19 cellular contexts compared by ENCODE assay signal in genomic region chr4:181475781-181476180, GRCh38.
A peak's percentile ranks its signal among the peaks of the same experiment; 100 is the strongest.
DNase-seq lines count a peak whose midpoint lies in the region; ATAC-seq and TF ChIP-seq lines count a peak whose summit lies in the region.
"Had no signal": no experiment of that assay in that cellular context is flagged by ENCODE, and none has a peak within 500 bp of the region (broad histone marks: within the 10 kb centered on the region; RNA-seq: fewer than 3 reads in every experiment).

No MANE protein-coding gene starts in this region.

- H4K20me1 ChIP-seq in IMR-90 (ENCODE audit: insufficient read depth, low read length): no peaks in the 10 kb centered on the region

- no peaks in the 10 kb centered on the region for H3K36me3 ChIP-seq in Caco-2 (ENCODE audit: control insufficient read depth, insufficient read depth, low read length)
- no peaks in the 10 kb centered on the region for H3K36me3 ChIP-seq in IMR-90 (ENCODE audit: control insufficient read depth, insufficient read depth, low read length)
- no peaks in the 10 kb centered on the region for H3K36me3 ChIP-seq in suprapubic skin
- H3K36me3 ChIP-seq: pancreas had no signal

- H3K9me3 Mint-ChIP-seq in Caco-2 (ENCODE audit: unreplicated experiment) (no peaks in the 10 kb centered on the region), nephron progenitor cell (no peaks in the 10 kb centered on the region)
- H3K9me3 Mint-ChIP-seq: brain had no signal

- no peak overlapping the region for H3K4me2 ChIP-seq in IMR-90 (ENCODE audit: low read depth, low read length)

- H3K27ac ChIP-seq in IMR-90 (ENCODE audit: insufficient read depth, low read length) (no peak overlapping the region), suprapubic skin (no peak overlapping the region)
- H3K27ac ChIP-seq: pancreas had no signal

- 50% methylated on average over 2 of the region's 9 CpGs; no CpG with 5 or more reads in 1 of the 2 experiments for WGBS in IMR-90 (ENCODE audit: extremely low coverage in 2 of 2, insufficient read length in 1 of 2), 2 experiments
- 34% methylated on average over 9 of the region's 9 CpGs for WGBS in suprapubic skin

- CTCF ChIA-PET in Caco-2 (lab: Charles Lee) (no interaction called here), IMR-90 (lab: Yijun Ruan, JAX) (interaction anchor here (0.6 kb wide), 3 partner anchors 30 to 389 kb away, joined by 3 to 6 read pairs (median 4); no protein-coding TSS in a partner anchor)

- intact Hi-C loops in Caco-2 (cut with micrococcal nuclease; ENCODE audit: unreplicated experiment): no loop called here
- intact Hi-C loops in IMR-90 (cut with micrococcal nuclease): no loop called here

- H3K27ac Mint-ChIP-seq in Caco-2 (ENCODE audit: unreplicated experiment) (no peak overlapping the region), nephron progenitor cell (peak overlapping the region; percentile 22)
- H3K27ac Mint-ChIP-seq: CD8-positive, alpha-beta T cell; stimulated activated naive CD8-positive, alpha-beta T cell treated with anti-CD3 and anti-CD28 coated beads, Interleukin-15, Interleukin-2, amounts not matched to agents 100 ng/mL and 50 ng/mL, for 24 hours had no signal

- TF ChIP-seq CTCF in Caco-2 (IDR thresholded peaks at IDR 0.05; ENCODE audit: insufficient read depth in 1 of 2, low read depth in 1 of 2, low read length in 1 of 2, severe bottlenecking in 1 of 2, unreplicated experiment in 1 of 2): no peak
- TF ChIP-seq CTCF in IMR-90 (conservative IDR thresholded peaks at IDR 0.05; ENCODE audit: low read depth, low read length): no peak
- no peak for TF ChIP-seq CTCF in epithelial cell of proximal tubule (conservative IDR thresholded peaks at IDR 0.05; ENCODE audit: low read depth, low read length)
- no peak for TF ChIP-seq CTCF in nephron progenitor cell (IDR thresholded peaks at IDR 0.05)
- no peak for TF ChIP-seq CTCF in suprapubic skin (IDR thresholded peaks at IDR 0.05)

- H3K4me1 ChIP-seq in Caco-2 (no peaks in the 10 kb centered on the region), IMR-90 (ENCODE audit: control insufficient read depth, insufficient read depth, low read length) (no peaks in the 10 kb centered on the region), suprapubic skin (no peaks in the 10 kb centered on the region)
- H3K4me1 ChIP-seq: pancreas had no signal

- dilution Hi-C loops in IMR-90 (cut with HindIII; ENCODE audit: low sequenced_read_pairs, unreplicated experiment): no loop called here

- no peaks in the 10 kb centered on the region for H3K4me1 Mint-ChIP-seq in Caco-2 (ENCODE audit: low read depth, unreplicated experiment)
- peaks cover 11% of the 10 kb centered on the region for H3K4me1 Mint-ChIP-seq in nephron progenitor cell

- H2BK20ac ChIP-seq in IMR-90 (ENCODE audit: low read depth, low read length): no peak overlapping the region

- POLR2A ChIA-PET in Caco-2 (lab: Charles Lee): no interaction called here
- POLR2A ChIA-PET in IMR-90 (lab: Charles Lee; ENCODE audit: unreplicated experiment): interaction anchor here (0.6 kb wide), 1 partner anchor 613 kb away, joined by 4 read pairs; no protein-coding TSS in a partner anchor

- H3K36me3 Mint-ChIP-seq in Caco-2 (ENCODE audit: insufficient read depth, unreplicated experiment) (no peaks in the 10 kb centered on the region), nephron progenitor cell (ENCODE audit: low read depth) (no peaks in the 10 kb centered on the region)
- H3K36me3 Mint-ChIP-seq: brain; CD8-positive, alpha-beta T cell had no signal

- TF ChIP-seq POLR2A in IMR-90 (IDR thresholded peaks at IDR 0.05; ENCODE audit: low read depth, low read length): no peak
- TF ChIP-seq POLR2A in suprapubic skin (IDR thresholded peaks at IDR 0.05): no peak

- no peak overlapping the region for H4K8ac ChIP-seq in IMR-90 (ENCODE audit: low read depth in 2 of 2, low read length in 2 of 2)

- H3K27me3 Mint-ChIP-seq in Caco-2 (ENCODE audit: insufficient read depth, unreplicated experiment) (no peaks in the 10 kb centered on the region), nephron progenitor cell (ENCODE audit: low read depth, poor library complexity) (peaks cover 3% of the 10 kb centered on the region)
- H3K27me3 Mint-ChIP-seq: stimulated activated naive CD8-positive, alpha-beta T cell treated with anti-CD3 and anti-CD28 coated beads, Interleukin-15, Interleukin-2, amounts not matched to agents 100 ng/mL and 50 ng/mL, for 24 hours had no signal

- H2AFZ ChIP-seq in IMR-90 (replicated peaks; ENCODE audit: low read length, poor library complexity): peak overlapping the region; percentile 71

- no peak overlapping the region for H2BK15ac ChIP-seq in IMR-90 (ENCODE audit: low read depth, low read length)

- H4K91ac ChIP-seq in IMR-90 (ENCODE audit: insufficient read depth, low read depth, low read length): no peak overlapping the region

- H3K4me3 ChIP-seq in Caco-2 (ENCODE audit: low read depth, low read length) (no peak overlapping the region), IMR-90 (ENCODE audit: insufficient read depth, low read depth, low read length) (0 out of 2 replicates have a peak overlapping the region, but pooled peaks have one; percentile 16), epithelial cell of proximal tubule (ENCODE audit: low read depth, low read length) (peak overlapping the region; percentile 25), suprapubic skin (no peak overlapping the region)
- H3K4me3 ChIP-seq: pancreas had no signal

- TF ChIP-seq RAD21 in IMR-90 (IDR thresholded peaks at IDR 0.05; ENCODE audit: low read length): no peak

- no peak overlapping the region for H2BK120ac ChIP-seq in IMR-90 (ENCODE audit: low read depth, low read length)

- H2BK5ac ChIP-seq in IMR-90 (ENCODE audit: low read depth, low read length, poor library complexity, severe bottlenecking): no peak overlapping the region

- no peak overlapping the region for H2AK9ac ChIP-seq in IMR-90 (replicated peaks; ENCODE audit: low read depth, low read length, poor library complexity)

- peak; percentile 27; the same call in 1 of the 2 replicates for ATAC-seq in IMR-90 (ENCODE audit: low read depth)
- ATAC-seq: CD8-positive, alpha-beta T cell; left colon had no signal

- DNase-seq in Caco-2 (no peak), IMR-90 (no peak), epithelial cell of proximal tubule (ENCODE audit: low read depth) (no peak), nephron progenitor cell (peak; percentile 23), SIG-M5 treated with dmso at 0.1 percent for 504 hours (lab: John Stamatoyannopoulos, UW; ENCODE audit: unreplicated experiment) (no peak), suprapubic skin (ENCODE audit: low spot score in 2 of 2) (no peak), CD1c-positive myeloid dendritic cell (ENCODE audit: extremely low spot score) (no peak)
- DNase-seq in stimulated activated naive CD4-positive, alpha-beta T cell treated with Interleukin-2 at 50 U/mL for 16 hours (lab: John Stamatoyannopoulos, UW): no peak
- DNase-seq: activated CD4-positive, CD25-positive, alpha-beta regulatory T cell; activated CD8-positive, alpha-beta memory T cell treated with anti-CD3 and anti-CD28 coated beads, Interleukin-2, amount 50 U/mL, for 4 hours; activated naive CD4-positive, alpha-beta T cell treated with Interleukin-2 at 50 U/mL for 16 hours; CD8-positive, alpha-beta T cell; left colon; NCI-H1417; pancreas; SIG-M5; stimulated activated CD4-positive, alpha-beta T cell treated with anti-CD3 and anti-CD28 coated beads, Interleukin-12 subunit alpha, Interleukin-12 subunit beta, amount 100 ng/mL, for 4 hours had no signal

- BruUV-seq in Caco-2 (replicated peaks; lab: Mats Ljungman, UMichigan): no TSS peak
- BruUV-seq in IMR-90 (replicated peaks; lab: Mats Ljungman, UMichigan): no TSS peak

- H3K27me3 ChIP-seq in Caco-2 (replicated peaks; ENCODE audit: control insufficient read depth, insufficient read depth, low read length) (no peaks in the 10 kb centered on the region), IMR-90 (ENCODE audit: control insufficient read depth, insufficient read depth, low read length) (no peaks in the 10 kb centered on the region), suprapubic skin (no peaks in the 10 kb centered on the region)

- H3K4me3 Mint-ChIP-seq in Caco-2 (ENCODE audit: unreplicated experiment) (peak overlapping the region; percentile 50), nephron progenitor cell (peak overlapping the region; percentile 37)
- H3K4me3 Mint-ChIP-seq: CD8-positive, alpha-beta T cell; stimulated activated naive CD8-positive, alpha-beta T cell treated with anti-CD3 and anti-CD28 coated beads, Interleukin-15, Interleukin-2, amounts not matched to agents 100 ng/mL and 50 ng/mL, for 24 hours had no signal

- no peak overlapping the region for H3K23ac ChIP-seq in IMR-90 (ENCODE audit: low read depth, low read length)

- no peak for TF ChIP-seq EP300 in suprapubic skin (IDR thresholded peaks at IDR 0.05)

- H3K79me1 ChIP-seq in IMR-90 (ENCODE audit: low read depth in 1 of 2, low read length in 2 of 2): no peaks in the 10 kb centered on the region

- no peaks in the 10 kb centered on the region for H3K9me3 ChIP-seq in Caco-2
- no peaks in the 10 kb centered on the region for H3K9me3 ChIP-seq in IMR-90 (ENCODE audit: control insufficient read depth, insufficient read depth, low read length)
- no peaks in the 10 kb centered on the region for H3K9me3 ChIP-seq in suprapubic skin
- H3K9me3 ChIP-seq: pancreas had no signal

- no peak overlapping the region for H4K5ac ChIP-seq in IMR-90 (ENCODE audit: low read depth, low read length)

- no peak overlapping the region for H3K9ac ChIP-seq in IMR-90 (ENCODE audit: low read depth, low read length)

- no peak overlapping the region for H3K56ac ChIP-seq in IMR-90 (ENCODE audit: extremely low read depth, insufficient read depth, low read length)

- H2AK5ac ChIP-seq in IMR-90 (ENCODE audit: low read depth, low read length): no peak overlapping the region

- H3K4ac ChIP-seq in IMR-90 (ENCODE audit: low read depth, low read length): no peak overlapping the region

- no peak overlapping the region for H3K18ac ChIP-seq in IMR-90 (ENCODE audit: low read depth, low read length)

- in situ Hi-C loops in IMR-90 (cut with MboI; ENCODE audit: low sequenced_read_pairs): no loop called here

- H3K9me1 ChIP-seq in IMR-90 (ENCODE audit: insufficient read depth, low read length): no peaks in the 10 kb centered on the region

- no peak overlapping the region for H3K14ac ChIP-seq in IMR-90 (replicated peaks; ENCODE audit: low read depth, low read length)

TF ChIP-seq in IMR-90, 13 proteins besides CTCF, POLR2A, EP300 and RAD21 (continues in another document):
- no peak for TF ChIP-seq MAFK (IDR thresholded peaks at IDR 0.05; ENCODE audit: low read depth, low read length)
- TF ChIP-seq MXI1 (IDR thresholded peaks at IDR 0.05; ENCODE audit: borderline replicate concordance, low read depth, low read length): no peak
- TF ChIP-seq FOS (IDR thresholded peaks at IDR 0.05; ENCODE audit: low read depth, low read length): no peak
- TF ChIP-seq RCOR1 (IDR thresholded peaks at IDR 0.05; ENCODE audit: insufficient replicate concordance, low read length): no peak
- no peak for TF ChIP-seq NFE2L2 (IDR thresholded peaks at IDR 0.05; ENCODE audit: low read depth, low read length)
- no peak for TF ChIP-seq MAZ (IDR thresholded peaks at IDR 0.05; ENCODE audit: borderline replicate concordance, low read depth, low read length)
- no peak for TF ChIP-seq BHLHE40 (IDR thresholded peaks at IDR 0.05; ENCODE audit: low read depth, low read length)
- TF ChIP-seq SMC3 (IDR thresholded peaks at IDR 0.05; ENCODE audit: low read depth, low read length): no peak
- no peak for TF ChIP-seq RFX5 (IDR thresholded peaks at IDR 0.05; ENCODE audit: low read depth, low read length)

Comparison
In these comparisons a context has a peak if more than half of its experiments do, and no peak if none do; other contexts are left out.
1. H3K4me3 ChIP-seq: peak in IMR-90 (single experiment) and epithelial cell of proximal tubule (single experiment); none in Caco-2 (single experiment) and suprapubic skin (single experiment).